In genomic region chr3:135329479-135329878, GRCh38 we compare ENCODE assay signal across 24 cellular contexts.
A peak's percentile ranks its signal among the peaks of the same experiment; 100 is the strongest.
DNase-seq lines count a peak whose midpoint lies in the region; ATAC-seq and TF ChIP-seq lines count a peak whose summit lies in the region.
"Had no signal": no experiment of that assay in that cellular context is flagged by ENCODE, and none has a peak within 500 bp of the region (broad histone marks: within the 10 kb centered on the region; RNA-seq: fewer than 3 reads in every experiment).

No MANE protein-coding gene starts in this region.

- no peaks in the 10 kb centered on the region; a peak in 1 of 4 replicates for H3K4me1 ChIP-seq in SK-N-SH (ENCODE audit: control insufficient read depth in 1 of 2, insufficient read depth in 2 of 2, low read depth in 1 of 2, low read length in 1 of 2)

- H3K4me3 Mint-ChIP-seq in progenitor cell of endocrine pancreas (ENCODE audit: low read depth) = no peak overlapping the region
- H3K4me3 Mint-ChIP-seq: CD4-positive, CD25-positive, alpha-beta regulatory T cell; endodermal cell; naive thymus-derived CD8-positive, alpha-beta T cell had no signal

- H4K20me1 ChIP-seq in SK-N-SH (ENCODE audit: insufficient read depth) = no peaks in the 10 kb centered on the region

- intact Hi-C loops in left ventricle myocardium superior (cut with micrococcal nuclease) = no loop called here

- H3F3A ChIP-seq in SK-N-SH (replicated peaks; ENCODE audit: insufficient read depth) = no peaks in the 10 kb centered on the region

- no peak for TF ChIP-seq EP300 in SK-N-SH (IDR thresholded peaks at IDR 0.05; ENCODE audit: borderline replicate concordance in 1 of 2, low read depth in 1 of 2, low read length in 1 of 2)

- H3K27me3 ChIP-seq in SK-N-SH (ENCODE audit: insufficient read depth) = no peaks in the 10 kb centered on the region
- H3K27me3 ChIP-seq: hepatocyte had no signal

- H3K4me3 ChIP-seq in SK-N-SH (ENCODE audit: low read depth in 2 of 2, low read length in 1 of 2) = no peak overlapping the region
- H3K4me3 ChIP-seq: GM23248, hepatocyte had no signal

- WGBS in SK-N-SH (ENCODE audit: low lambda C conversion rate) = no CpG with 5 or more reads among the region's 2 CpGs

- no peaks in the 10 kb centered on the region for H3K27me3 Mint-ChIP-seq in progenitor cell of endocrine pancreas
- H3K27me3 Mint-ChIP-seq: CD4-positive, CD25-positive, alpha-beta regulatory T cell had no signal

- no peaks in the 10 kb centered on the region for H3K36me3 Mint-ChIP-seq in progenitor cell of endocrine pancreas (ENCODE audit: insufficient read depth)
- H3K36me3 Mint-ChIP-seq: activated naive CD4-positive, alpha-beta T cell treated with anti-CD3 and anti-CD28 coated beads, Interleukin-2, amount 50 U/mL, for 72 hours; CD4-positive, CD25-positive, alpha-beta regulatory T cell; naive thymus-derived CD8-positive, alpha-beta T cell had no signal

- H3K9ac ChIP-seq in SK-N-SH = no peak overlapping the region
- H3K9ac ChIP-seq: GM23248 had no signal

- TF ChIP-seq RAD21 in SK-N-SH (IDR thresholded peaks at IDR 0.05; ENCODE audit: low read length) = no peak

- no peaks in the 10 kb centered on the region for H3K4me1 Mint-ChIP-seq in progenitor cell of endocrine pancreas (ENCODE audit: low read depth)
- H3K4me1 Mint-ChIP-seq: CD4-positive, CD25-positive, alpha-beta regulatory T cell; naive thymus-derived CD8-positive, alpha-beta T cell had no signal

- H3K27ac ChIP-seq in SK-N-SH (ENCODE audit: low read depth in 2 of 2, low read length in 1 of 2) = no peak overlapping the region
- H3K27ac ChIP-seq: GM23248, hepatocyte had no signal

- H3K9me3 ChIP-seq in SK-N-SH = no peaks in the 10 kb centered on the region

- H3K4me2 ChIP-seq in SK-N-SH = no peak overlapping the region
- H3K4me2 ChIP-seq: hepatocyte had no signal

- no peaks in the 10 kb centered on the region for H3K36me3 ChIP-seq in SK-N-SH (replicated peaks in 1 of 2; ENCODE audit: control insufficient read depth in 1 of 2, insufficient read depth in 2 of 2, low read length in 1 of 2)

- no peak overlapping the region for H3K27ac Mint-ChIP-seq in progenitor cell of endocrine pancreas
- H3K27ac Mint-ChIP-seq: activated naive CD4-positive, alpha-beta T cell treated with anti-CD3 and anti-CD28 coated beads, Interleukin-2, amount 50 U/mL, for 72 hours; CD4-positive, CD25-positive, alpha-beta regulatory T cell; endodermal cell; naive thymus-derived CD8-positive, alpha-beta T cell had no signal

- H3K9me3 Mint-ChIP-seq in progenitor cell of endocrine pancreas (ENCODE audit: low read depth) = peaks cover 3% of the 10 kb centered on the region
- H3K9me3 Mint-ChIP-seq: endodermal cell had no signal

- no peaks in the 10 kb centered on the region for H3K9me2 ChIP-seq in SK-N-SH

- DNase-seq in SK-N-SH (peak; percentile 1), NCI-H2196 (lab: John Stamatoyannopoulos, UW; ENCODE audit: unreplicated experiment) (peak; percentile 54), left ventricle myocardium superior (peak; percentile 39), progenitor cell of endocrine pancreas (ENCODE audit: low spot score, unreplicated experiment) (no peak), NCI-H226 (no peak)
- DNase-seq: activated CD8-positive, alpha-beta memory T cell treated with anti-CD3 and anti-CD28 coated beads for 24 hours; activated T-cell treated with anti-CD3 and anti-CD28 coated beads, Interleukin-2, amount 50 U/mL, for 48 hours; CD4-positive, CD25-positive, alpha-beta regulatory T cell; endodermal cell; GM23248; KBM-7; mesendoderm; naive thymus-derived CD8-positive, alpha-beta T cell; NCI-H2081 treated with DMSO at 0.1 percent for 48 hours; NCI-H774; small intestine; stimulated activated CD4-positive, alpha-beta T cell treated with anti-CD3 and anti-CD28 coated beads, Interleukin-4, amount 100 ng/mL, for 24 hours; T1000 had no signal

- H2AFZ ChIP-seq in SK-N-SH (ENCODE audit: low read depth) = no peak overlapping the region
- H2AFZ ChIP-seq: GM23248, hepatocyte had no signal

- no peaks in the 10 kb centered on the region for H3K79me2 ChIP-seq in SK-N-SH (ENCODE audit: insufficient read depth)
- H3K79me2 ChIP-seq: hepatocyte had no signal

- POLR2A ChIA-PET in SK-N-SH (lab: Yijun Ruan, JAX) = no interaction called here

- TF ChIP-seq CTCF in SK-N-SH (IDR thresholded peaks at IDR 0.05) (no peak), progenitor cell of endocrine pancreas (IDR thresholded peaks at IDR 0.05; ENCODE audit: unreplicated experiment) (no peak)

- CTCF ChIA-PET in SK-N-SH (lab: Yijun Ruan, JAX) = no interaction called here

- ATAC-seq in SK-N-SH treated with all-trans-retinoic acid at 6 μM for 48 hours (no peak), left ventricle myocardium superior (peak; percentile 52), GM19324 (IDR thresholded peaks at IDR 0.05; ENCODE audit: low FRiP score, unreplicated experiment) (no peak), GM18867 (IDR thresholded peaks at IDR 0.05; ENCODE audit: unreplicated experiment) (no peak)
- ATAC-seq: activated CD4-positive, CD25-positive, alpha-beta regulatory T cell treated with anti-CD3 and anti-CD28 coated beads, Interleukin-2, amount 50 U/mL, for 24 hours; activated naive CD4-positive, alpha-beta T cell treated with anti-CD3 and anti-CD28 coated beads, Interleukin-2, amount 50 U/mL, for 72 hours; naive thymus-derived CD8-positive, alpha-beta T cell had no signal

TF ChIP-seq in SK-N-SH, 30 proteins besides CTCF, POLR2A, EP300 and RAD21:
- no peak for TF ChIP-seq TCF12 (IDR thresholded peaks at IDR 0.05)
- no peak for TF ChIP-seq SMC3 (IDR thresholded peaks at IDR 0.05; ENCODE audit: low read depth, low read length)
- no peak for TF ChIP-seq EZH2phosphoT487 (IDR thresholded peaks at IDR 0.05; ENCODE audit: borderline replicate concordance, low read depth)
- TF ChIP-seq RFX5 (IDR thresholded peaks at IDR 0.05; ENCODE audit: low read length) = no peak
- TF ChIP-seq FOXM1 (IDR thresholded peaks at IDR 0.05; ENCODE audit: low read depth) = no peak
- TF ChIP-seq TAF1 (IDR thresholded peaks at IDR 0.05; ENCODE audit: borderline replicate concordance, low read depth, low read length) = no peak

TF ChIP-seq in SK-N-SH treated with all-trans-retinoic acid at 6 μM for 48 hours, 23 proteins besides CTCF, POLR2A, EP300 and RAD21:
- TF ChIP-seq ZFP3 (CRISPR knock-in tag; IDR thresholded peaks at IDR 0.05) (no peak), GLIS3 (CRISPR knock-in tag; IDR thresholded peaks at IDR 0.05) (no peak), OSR1 (CRISPR knock-in tag; IDR thresholded peaks at IDR 0.05) (no peak), PATZ1 (CRISPR knock-in tag; IDR thresholded peaks at IDR 0.05; ENCODE audit: borderline replicate concordance) (no peak)

Comparison
In these comparisons a context has a peak if more than half of its experiments do, and no peak if none do; other contexts are left out.
1. DNase-seq: peak in SK-N-SH (single experiment), NCI-H2196 (single experiment) and left ventricle myocardium superior (single experiment); none in progenitor cell of endocrine pancreas (single experiment) and NCI-H226 (single experiment).